Comparison of ENCODE assay signal across 11 cellular contexts in the genomic region with DNA sequence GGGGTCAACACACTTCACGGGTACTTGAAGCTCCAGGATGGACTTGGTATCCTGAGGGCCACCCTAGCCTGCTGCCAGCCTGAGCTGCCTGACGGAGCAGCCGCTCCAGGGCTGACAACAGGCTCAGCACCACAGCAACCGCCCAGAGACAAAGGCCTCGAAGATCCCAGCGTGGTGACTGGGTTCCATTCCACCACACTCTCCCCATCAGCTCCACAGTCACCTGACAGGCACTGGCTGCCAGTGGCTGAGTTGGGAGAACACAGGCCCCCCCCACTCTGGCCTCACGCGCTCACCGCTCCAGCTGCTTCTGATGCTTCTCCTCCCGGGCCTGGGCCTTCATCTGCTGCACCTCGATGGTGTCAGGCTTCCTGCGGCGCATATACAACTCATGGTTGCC. TPM values are rescaled to one million over a fixed set of nuclear protein-coding genes. Genes with fewer than 3 reads are reported as not detected.
DNase-seq lines count a peak whose midpoint lies in the region; ATAC-seq and TF ChIP-seq lines count a peak whose summit lies in the region.
"Had no signal": no experiment of that assay in that cellular context is flagged by ENCODE, and none has a peak within 500 bp of the region (broad histone marks: within the 10 kb centered on the region; RNA-seq: fewer than 3 reads in every experiment).

No MANE protein-coding gene starts in this region.

- H3K23ac ChIP-seq in trophoblast cell (ENCODE audit: low read length): no peak overlapping the region

- no peaks in the 10 kb centered on the region for H3K27me3 ChIP-seq in hepatocyte
- no peaks in the 10 kb centered on the region for H3K27me3 ChIP-seq in effector memory CD4-positive, alpha-beta T cell (replicated peaks; ENCODE audit: control insufficient read depth, insufficient read depth, low read length, poor library complexity, severe bottlenecking)
- no peaks in the 10 kb centered on the region for H3K27me3 ChIP-seq in trophoblast cell (ENCODE audit: insufficient read depth, low read length)
- H3K27me3 ChIP-seq: neutrophil, SJSA1 had no signal

- no peaks in the 10 kb centered on the region for H3K79me1 ChIP-seq in trophoblast cell (ENCODE audit: low read length)

- no peak overlapping the region for H2AK5ac ChIP-seq in trophoblast cell (ENCODE audit: low read length)

- H3K36me3 Mint-ChIP-seq in activated naive CD8-positive, alpha-beta T cell treated with anti-CD3 and anti-CD28 coated beads, Interleukin-2, amount 50 U/mL, for 24 hours (ENCODE audit: low read depth): peaks cover 73% of the 10 kb centered on the region

- H2AFZ ChIP-seq in hepatocyte: no peak overlapping the region
- H2AFZ ChIP-seq in trophoblast cell (ENCODE audit: insufficient read depth, low read length, poor library complexity): no peak overlapping the region

- H3K9me3 ChIP-seq in hepatocyte (ENCODE audit: low read depth) (no peaks in the 10 kb centered on the region), trophoblast cell (ENCODE audit: insufficient read depth, low read depth, low read length) (no peaks in the 10 kb centered on the region)
- no peaks in the 10 kb centered on the region for H3K9me3 ChIP-seq in effector memory CD4-positive, alpha-beta T cell (ENCODE audit: control insufficient read depth, low read length)
- H3K9me3 ChIP-seq: neutrophil, SJSA1 had no signal

- H3K4me3 Mint-ChIP-seq in activated naive CD8-positive, alpha-beta T cell treated with anti-CD3 and anti-CD28 coated beads, Interleukin-2, amount 50 U/mL, for 24 hours: no peak overlapping the region

- H4K91ac ChIP-seq in trophoblast cell (ENCODE audit: low read depth, low read length): no peak overlapping the region

- H4K8ac ChIP-seq in trophoblast cell (ENCODE audit: low read depth, low read length): no peak overlapping the region

- no peak overlapping the region for H3K4ac ChIP-seq in trophoblast cell (ENCODE audit: low read depth, low read length)

- H3K9me2 ChIP-seq in hepatocyte (replicated peaks; ENCODE audit: insufficient read depth): no peaks in the 10 kb centered on the region

- H3K4me1 Mint-ChIP-seq in activated naive CD8-positive, alpha-beta T cell treated with anti-CD3 and anti-CD28 coated beads, Interleukin-2, amount 50 U/mL, for 24 hours: peaks cover 48% of the 10 kb centered on the region

- no peaks in the 10 kb centered on the region for H3K27me3 Mint-ChIP-seq in activated naive CD8-positive, alpha-beta T cell treated with anti-CD3 and anti-CD28 coated beads, Interleukin-2, amount 50 U/mL, for 24 hours

- H3K14ac ChIP-seq in trophoblast cell (ENCODE audit: low read length): no peak overlapping the region

- no peak for ATAC-seq in activated naive CD8-positive, alpha-beta T cell treated with anti-CD3 and anti-CD28 coated beads, Interleukin-2, amount 50 U/mL, for 24 hours

- no peak for TF ChIP-seq CTCF in hepatocyte (IDR thresholded peaks at IDR 0.05; ENCODE audit: poor library complexity)

- peak overlapping the region; percentile 82 for H3K27ac Mint-ChIP-seq in activated naive CD8-positive, alpha-beta T cell treated with anti-CD3 and anti-CD28 coated beads, Interleukin-2, amount 50 U/mL, for 24 hours

- H2BK120ac ChIP-seq in trophoblast cell (ENCODE audit: insufficient read depth, low read length, poor library complexity): no peak overlapping the region

- no peak overlapping the region for H4K12ac ChIP-seq in trophoblast cell (ENCODE audit: low read depth, low read length)

- no peak overlapping the region for H2BK12ac ChIP-seq in trophoblast cell (ENCODE audit: low read length)

- H2BK5ac ChIP-seq in trophoblast cell (ENCODE audit: low read depth, low read length, poor library complexity): no peak overlapping the region

- WGBS in hepatocyte (ENCODE audit: low lambda C conversion rate, missing lambda C conversion rate): 86% methylated on average over 13 of the region's 13 CpGs
- no CpG with 5 or more reads among the region's 13 CpGs for WGBS in trophoblast cell (ENCODE audit: extremely low coverage, insufficient coverage, insufficient read length)

- H3K4me1 ChIP-seq in hepatocyte (ENCODE audit: insufficient read depth) (peaks cover 17% of the 10 kb centered on the region), trophoblast cell (ENCODE audit: control insufficient read depth in 1 of 2, insufficient read depth in 2 of 2, low read length in 2 of 2) (no peaks in the 10 kb centered on the region)
- peaks cover 33% of the 10 kb centered on the region for H3K4me1 ChIP-seq in effector memory CD4-positive, alpha-beta T cell (ENCODE audit: control insufficient read depth, insufficient read depth, low read length, poor library complexity, severe bottlenecking)
- H3K4me1 ChIP-seq: SJSA1 had no signal

- H3K18ac ChIP-seq in trophoblast cell (ENCODE audit: low read length): no peak overlapping the region

- no peak overlapping the region for H3K9ac ChIP-seq in trophoblast cell (ENCODE audit: low read length)
- H3K9ac ChIP-seq: KMS-11 had no signal

- peaks cover 11% of the 10 kb centered on the region for H4K20me1 ChIP-seq in hepatocyte (ENCODE audit: insufficient read depth, poor library complexity, severe bottlenecking)

- H3K79me2 ChIP-seq in hepatocyte (peaks cover 49% of the 10 kb centered on the region), trophoblast cell (ENCODE audit: control insufficient read depth, insufficient read depth, low read length, poor library complexity) (no peaks in the 10 kb centered on the region)

- DNase-seq in activated effector memory CD4-positive, alpha-beta T cell treated with anti-CD3 and anti-CD28 coated beads, Interleukin-2, amount 50 U/mL, for 16 hours: peak; percentile 61
- DNase-seq in activated effector memory CD4-positive, alpha-beta T cell treated with Interleukin-2 at 50 U/mL for 16 hours: no peak
- no peak for DNase-seq in activated naive CD8-positive, alpha-beta T cell treated with anti-CD3 and anti-CD28 coated beads, Interleukin-2, amount 50 U/mL, for 24 hours
- DNase-seq in hepatocyte (ENCODE audit: low spot score): peak; percentile 8
- peak in 34 of 49 donors; percentile 10 to 71 (median 40) for DNase-seq in substantia nigra (lab: John Stamatoyannopoulos, UW)
- DNase-seq in effector memory CD4-positive, alpha-beta T cell: no peak
- no peak for DNase-seq in OCI-M1 (lab: John Stamatoyannopoulos, UW)
- DNase-seq in trophoblast cell: no peak

- no peak overlapping the region for H3K4me2 ChIP-seq in hepatocyte
- H3K4me2 ChIP-seq in trophoblast cell (ENCODE audit: low read length): no peak overlapping the region
- H3K4me2 ChIP-seq: KMS-11 had no signal

- H3K4me3 ChIP-seq in hepatocyte (no peak overlapping the region), trophoblast cell (ENCODE audit: low read depth, low read length) (no peak overlapping the region)
- H3K4me3 ChIP-seq in effector memory CD4-positive, alpha-beta T cell (ENCODE audit: insufficient read depth, low read depth, low read length, poor library complexity, severe bottlenecking): no peak overlapping the region
- H3K4me3 ChIP-seq: SJSA1 had no signal

- no peaks in the 10 kb centered on the region for H3K9me3 Mint-ChIP-seq in activated naive CD8-positive, alpha-beta T cell treated with anti-CD3 and anti-CD28 coated beads, Interleukin-2, amount 50 U/mL, for 24 hours

- H3K27ac ChIP-seq in hepatocyte (peak overlapping the region; percentile 95), substantia nigra (ENCODE audit: low read depth, low read length, poor library complexity, severe bottlenecking) (no peak overlapping the region), trophoblast cell (ENCODE audit: low read depth, low read length) (no peak overlapping the region)
- H3K27ac ChIP-seq in effector memory CD4-positive, alpha-beta T cell (ENCODE audit: insufficient read depth, low read length, poor library complexity, severe bottlenecking): no peak overlapping the region
- H3K27ac ChIP-seq: KMS-11, neutrophil, SJSA1 had no signal

- peaks cover under 1% of the 10 kb centered on the region for H3K36me3 ChIP-seq in hepatocyte (replicated peaks; ENCODE audit: insufficient read depth, low read depth)
- H3K36me3 ChIP-seq in effector memory CD4-positive, alpha-beta T cell (ENCODE audit: control insufficient read depth, insufficient read depth, low read length): peaks cover 97% of the 10 kb centered on the region
- peaks cover 85 to 95% of the 10 kb centered on the region in 2 experiments for H3K36me3 ChIP-seq in trophoblast cell (ENCODE audit: control insufficient read depth in 1 of 2, insufficient read depth in 2 of 2, low read length in 2 of 2)

RNA-seq across cellular contexts. Expression of a gene that starts 48.2 kb away (rescaled TPM):
- total RNA-seq in hepatocyte: 395 and 399 TPM in 2 replicates
- polyA plus RNA-seq in hepatocyte: 616 and 623 TPM in 2 replicates
- polyA plus RNA-seq in trophoblast cell (2013): 490 and 492 TPM in 2 replicates

Comparison
In these comparisons a context has a peak if more than half of its experiments do, and no peak if none do; other contexts are left out.
1. DNase-seq: peak in activated effector memory CD4-positive, alpha-beta T cell treated with anti-CD3 and anti-CD28 coated beads, Interleukin-2, amount 50 U/mL, for 16 hours (single experiment), hepatocyte (single experiment) and substantia nigra (34 of 49); none in activated effector memory CD4-positive, alpha-beta T cell treated with Interleukin-2 at 50 U/mL for 16 hours (single experiment), activated naive CD8-positive, alpha-beta T cell treated with anti-CD3 and anti-CD28 coated beads, Interleukin-2, amount 50 U/mL, for 24 hours (single experiment), effector memory CD4-positive, alpha-beta T cell (0 of 3), OCI-M1 (single experiment) and trophoblast cell (0 of 2).